ENCODE assay signal across 20 cellular contexts in genomic region chr5:56898213-56898612, GRCh38.
"Had no signal": no experiment of that assay in that cellular context is flagged by ENCODE, and none has a peak within 500 bp of the region (broad histone marks: within the 10 kb centered on the region; RNA-seq: fewer than 3 reads in every experiment).

No MANE protein-coding gene starts in this region.

- H3K4me3 ChIP-seq: K562 had no signal

- DNase-seq: IMR-90, Kasumi-1, MM.1S, NCI-H1092 treated with DMSO at 0.1 percent for 48 hours, NCI-H1436, NCI-H187, NCI-H2029, NCI-H2081 treated with DMSO at 0.1 percent for 48 hours, NCI-H2171, NCI-H226, NCI-H446, NCI-H510A, NCI-H524 treated with DMSO at 0.1 percent for 48 hours, NCI-H69, NCI-H774, Right ventricle myocardium superior, RPMI8226 had no signal

- ATAC-seq: HepG2, K562 had no signal

- H3K9ac ChIP-seq: KMS-11 had no signal

- H3K27ac ChIP-seq: KMS-11 had no signal

- H3K4me2 ChIP-seq: KMS-11 had no signal
